In genomic region chr5:113234546-113234945, GRCh38 we compare ENCODE assay signal across 18 cellular contexts.
"Had no signal": no experiment of that assay in that cellular context is flagged by ENCODE, and none has a peak within 500 bp of the region (broad histone marks: within the 10 kb centered on the region; RNA-seq: fewer than 3 reads in every experiment).

No MANE protein-coding gene starts in this region.

- H2AFZ ChIP-seq: neural progenitor cell had no signal

- H3K4me2 ChIP-seq: neural progenitor cell had no signal

- H3K27ac ChIP-seq: colonic mucosa, neural progenitor cell, ovary, suprapubic skin, thyroid gland had no signal

- DNase-seq: colonic mucosa; dermis blood vessel endothelial cell; heart left ventricle; hippocampal formation; natural killer cell; nucleus accumbens; ovary; right cardiac atrium; small intestine; stimulated activated CD4-positive, alpha-beta T cell treated with anti-CD3 and anti-CD28 coated beads, Interleukin-12 subunit alpha, Interleukin-12 subunit beta, amount 100 ng/mL, for 4 hours; stimulated activated CD4-positive, alpha-beta T cell treated with anti-CD3 and anti-CD28 coated beads, Interleukin-2, amount 100 ng/mL, for 48 hours; stimulated activated naive CD4-positive, alpha-beta T cell treated with Interleukin-2 at 50 U/mL for 16 hours; thyroid gland had no signal

- H3K27me3 ChIP-seq: colonic mucosa, heart left ventricle, neural progenitor cell, ovary, suprapubic skin, thyroid gland had no signal

- H3K36me3 ChIP-seq: colonic mucosa, heart left ventricle, neural progenitor cell, ovary, suprapubic skin, thyroid gland had no signal

- FAIRE-seq: endothelial cell of umbilical vein, small intestine, urothelium cell line had no signal

- H3K4me3 ChIP-seq: colonic mucosa, heart left ventricle, lung, neural progenitor cell, ovary, suprapubic skin, thyroid gland had no signal

- H3K9me3 ChIP-seq: colonic mucosa, heart left ventricle, ovary, suprapubic skin, thyroid gland had no signal

- H3K4me1 ChIP-seq: colonic mucosa, thyroid gland had no signal

- H3K9ac ChIP-seq: neural progenitor cell had no signal
